ENCODE assay signal across 22 cellular contexts in genomic region chr17:50737118-50737698, GRCh38. TPM values are rescaled to one million over a fixed set of nuclear protein-coding genes. Genes with fewer than 3 reads are reported as not detected.
A peak's percentile ranks its signal among the peaks of the same experiment; 100 is the strongest.
DNase-seq lines count a peak whose midpoint lies in the region; ATAC-seq and TF ChIP-seq lines count a peak whose summit lies in the region.
"Had no signal": no experiment of that assay in that cellular context is flagged by ENCODE, and none has a peak within 500 bp of the region (broad histone marks: within the 10 kb centered on the region; RNA-seq: fewer than 3 reads in every experiment).

No MANE protein-coding gene starts in this region.

- H3K9ac ChIP-seq in GM23248: no peak overlapping the region

- H4K20me1 ChIP-seq in GM23248 (ENCODE audit: insufficient read depth): peaks cover 15% of the 10 kb centered on the region; the same call in 1 of the 2 replicates

- H3K4me1 Mint-ChIP-seq in activated T-cell treated with anti-CD3 and anti-CD28 coated beads, Interleukin-2, amount 50 U/mL, for 4 hours (ENCODE audit: low read depth): peaks cover 50% of the 10 kb centered on the region
- H3K4me1 Mint-ChIP-seq in effector memory CD8-positive, alpha-beta T cell (ENCODE audit: low read depth in 2 of 2): peaks cover 30 to 42% of the 10 kb centered on the region in 2 donors
- peaks cover 52% of the 10 kb centered on the region for H3K4me1 Mint-ChIP-seq in stimulated activated effector memory CD8-positive, alpha-beta T cell treated with anti-CD3 and anti-CD28 coated beads, Interleukin-12 subunit alpha, Interleukin-12 subunit beta, amount 100 ng/mL, for 72 hours

- no peaks in the 10 kb centered on the region for H3K9me3 Mint-ChIP-seq in activated T-cell treated with anti-CD3 and anti-CD28 coated beads, Interleukin-2, amount 50 U/mL, for 4 hours
- no peaks in the 10 kb centered on the region for H3K9me3 Mint-ChIP-seq in effector memory CD8-positive, alpha-beta T cell
- no peaks in the 10 kb centered on the region for H3K9me3 Mint-ChIP-seq in stimulated activated effector memory CD8-positive, alpha-beta T cell treated with anti-CD3 and anti-CD28 coated beads, Interleukin-12 subunit alpha, Interleukin-12 subunit beta, amount 100 ng/mL, for 72 hours
- H3K9me3 Mint-ChIP-seq: IgD-negative memory B cell had no signal

- H3K27me3 Mint-ChIP-seq in activated T-cell treated with anti-CD3 and anti-CD28 coated beads, Interleukin-2, amount 50 U/mL, for 4 hours (ENCODE audit: low read depth): no peaks in the 10 kb centered on the region
- no peaks in the 10 kb centered on the region for H3K27me3 Mint-ChIP-seq in effector memory CD8-positive, alpha-beta T cell
- H3K27me3 Mint-ChIP-seq: IgD-negative memory B cell had no signal

- no peak for DNase-seq in activated T-cell treated with anti-CD3 and anti-CD28 coated beads, Interleukin-2, amount 50 U/mL, for 4 hours
- no peak for DNase-seq in activated T-cell treated with anti-CD3 and anti-CD28 coated beads for 4 hours
- DNase-seq in RWPE2 (ENCODE audit: low spot score): no peak
- no peak for DNase-seq in effector memory CD8-positive, alpha-beta T cell
- no peak for DNase-seq in stimulated activated effector memory CD8-positive, alpha-beta T cell treated with anti-CD3 and anti-CD28 coated beads, Interleukin-12 subunit alpha, Interleukin-12 subunit beta, amount 100 ng/mL, for 72 hours (ENCODE audit: low spot score in 2 of 2)
- DNase-seq in GM23248: no peak
- no peak for DNase-seq in HCEC 1CT
- no peak for DNase-seq in effector CD4-positive, alpha-beta T cell
- DNase-seq: activated CD8-positive, alpha-beta memory T cell treated with anti-CD3 and anti-CD28 coated beads, Interleukin-2, amount 50 U/mL, for 48 hours; foreskin fibroblast; hippocampal formation; islet precursor cell; NCI-H774; ovary; PC-3; sigmoid colon had no signal

- H3K36me3 ChIP-seq in RWPE2 (ENCODE audit: low read depth) (peaks cover 67% of the 10 kb centered on the region), GM23248 (ENCODE audit: low read depth) (peaks cover 43% of the 10 kb centered on the region)
- H3K36me3 ChIP-seq: ovary had no signal

- no peak for TF ChIP-seq CTCF in RWPE2 (IDR thresholded peaks at IDR 0.05; ENCODE audit: poor library complexity, severe bottlenecking)

- peak; percentile 72 to 79 for ATAC-seq in activated T-cell treated with anti-CD3 and anti-CD28 coated beads, Interleukin-2, amount 50 U/mL, for 4 hours
- 0 out of 3 replicates have a peak, but pooled peaks have one; percentile 14 for ATAC-seq in RWPE2 (ENCODE audit: low read depth)
- no peak for ATAC-seq in effector memory CD8-positive, alpha-beta T cell (replicated peaks)
- peak; percentile 96 for ATAC-seq in stimulated activated effector memory CD8-positive, alpha-beta T cell treated with anti-CD3 and anti-CD28 coated beads, Interleukin-12 subunit alpha, Interleukin-12 subunit beta, amount 100 ng/mL, for 72 hours
- ATAC-seq: PC-3 had no signal

- H3K9me3 ChIP-seq in RWPE2 (ENCODE audit: severe bottlenecking): no peaks in the 10 kb centered on the region
- no peaks in the 10 kb centered on the region for H3K9me3 ChIP-seq in GM23248 (ENCODE audit: low read depth)
- H3K9me3 ChIP-seq: ovary, sigmoid colon, SJSA1 had no signal

- H3K79me2 ChIP-seq in GM23248 (ENCODE audit: insufficient read depth): peaks cover 100% of the 10 kb centered on the region

- H3K4me3 ChIP-seq in RWPE2 (ENCODE audit: severe bottlenecking) (no peak overlapping the region), GM23248 (no peak overlapping the region)
- H3K4me3 ChIP-seq: lung, ovary, sigmoid colon, SJSA1 had no signal

- H3K4me1 ChIP-seq in RWPE2 (ENCODE audit: insufficient read depth, poor library complexity, severe bottlenecking): no peaks in the 10 kb centered on the region
- peaks cover 7% of the 10 kb centered on the region for H3K4me1 ChIP-seq in GM23248 (ENCODE audit: insufficient read depth)
- H3K4me1 ChIP-seq: SJSA1 had no signal

- H3K27ac ChIP-seq in RWPE2 (ENCODE audit: poor library complexity, severe bottlenecking) (no peak overlapping the region), GM23248 (no peak overlapping the region)
- H3K27ac ChIP-seq: ovary, sigmoid colon, SJSA1 had no signal

- H3F3A ChIP-seq in GM23248 (ENCODE audit: insufficient read depth): peaks cover 8% of the 10 kb centered on the region; the same call in 1 of the 2 replicates

- H3K27ac Mint-ChIP-seq in effector memory CD8-positive, alpha-beta T cell: peak overlapping the region; percentile 47 to 86
- H3K27ac Mint-ChIP-seq in stimulated activated effector memory CD8-positive, alpha-beta T cell treated with anti-CD3 and anti-CD28 coated beads, Interleukin-12 subunit alpha, Interleukin-12 subunit beta, amount 100 ng/mL, for 72 hours: peak overlapping the region; percentile 69

- in situ Hi-C loops in GM23248 (cut with MboI): no loop called here

- no peak overlapping the region for H2AFZ ChIP-seq in GM23248

- H3K36me3 Mint-ChIP-seq in activated T-cell treated with anti-CD3 and anti-CD28 coated beads, Interleukin-2, amount 50 U/mL, for 4 hours (ENCODE audit: insufficient read depth): peaks cover 32% of the 10 kb centered on the region
- peaks cover 69% of the 10 kb centered on the region for H3K36me3 Mint-ChIP-seq in effector memory CD8-positive, alpha-beta T cell (ENCODE audit: insufficient read depth)
- peaks cover 100% of the 10 kb centered on the region for H3K36me3 Mint-ChIP-seq in stimulated activated effector memory CD8-positive, alpha-beta T cell treated with anti-CD3 and anti-CD28 coated beads, Interleukin-12 subunit alpha, Interleukin-12 subunit beta, amount 100 ng/mL, for 72 hours

- H3K4me2 ChIP-seq in GM23248 (ENCODE audit: unreplicated experiment): no peak overlapping the region

- H3K4me3 Mint-ChIP-seq in activated T-cell treated with anti-CD3 and anti-CD28 coated beads, Interleukin-2, amount 50 U/mL, for 4 hours: no peak overlapping the region
- peak overlapping the region in 1 of 2 donors; percentile 35 for H3K4me3 Mint-ChIP-seq in effector memory CD8-positive, alpha-beta T cell
- H3K4me3 Mint-ChIP-seq in stimulated activated effector memory CD8-positive, alpha-beta T cell treated with anti-CD3 and anti-CD28 coated beads, Interleukin-12 subunit alpha, Interleukin-12 subunit beta, amount 100 ng/mL, for 72 hours: no peak overlapping the region
- H3K4me3 Mint-ChIP-seq: IgD-negative memory B cell had no signal

- H3K27me3 ChIP-seq in RWPE2 (ENCODE audit: insufficient read depth, poor library complexity, severe bottlenecking) (no peaks in the 10 kb centered on the region), GM23248 (replicated peaks; ENCODE audit: insufficient read depth) (no peaks in the 10 kb centered on the region)
- H3K27me3 ChIP-seq: ovary, sigmoid colon, SJSA1 had no signal

- H3K9me2 ChIP-seq in GM23248 (ENCODE audit: insufficient read depth): no peaks in the 10 kb centered on the region

- WGBS in GM23248 (ENCODE audit: low coverage in 1 of 2, low lambda C conversion rate in 2 of 2, missing lambda C conversion rate in 2 of 2), 2 experiments: 74 to 87% methylated on average over 2 of the region's 2 CpGs

RNA-seq across cellular contexts. Expression of gene LUC7L3, which starts 17.8 kb away (rescaled TPM):
- 100 to 1,000 TPM in 2 of 3 donors, 10 to 100 TPM in 1; 99.8 to 108 (median 100) TPM for total RNA-seq in activated T-cell treated with anti-CD3 and anti-CD28 coated beads, Interleukin-2, amount 50 U/mL, for 4 hours
- total RNA-seq in GM23248 (2014; rRNA removed; shearing (Covaris generic)): 57.5 and 59.1 TPM in 2 replicates
- polyA plus RNA-seq in GM23248 (2016; fragmentation: Nextera tagmentation; extraction: Ambion mirVana): 100 and 138 TPM in 2 replicates

RNA-seq across cellular contexts. Expression of gene ANKRD40, which starts 29.5 kb away (rescaled TPM):
- 10 to 100 TPM; 54.4 to 61.1 (median 59.1) TPM for total RNA-seq in activated T-cell treated with anti-CD3 and anti-CD28 coated beads, Interleukin-2, amount 50 U/mL, for 4 hours
- total RNA-seq in GM23248 (2014; rRNA removed; shearing (Covaris generic)): 35.5 and 36.5 TPM in 2 replicates
- polyA plus RNA-seq in GM23248 (2016; fragmentation: Nextera tagmentation; extraction: Ambion mirVana): 20.1 and 20.2 TPM in 2 replicates

RNA-seq across cellular contexts. Expression of gene ANKRD40CL, which starts 30.1 kb away (rescaled TPM):
- total RNA-seq in activated T-cell treated with anti-CD3 and anti-CD28 coated beads, Interleukin-2, amount 50 U/mL, for 4 hours: not detected
- total RNA-seq in GM23248 (2014; rRNA removed; shearing (Covaris generic)): not detected in 2 replicates
- polyA plus RNA-seq in GM23248 (2016; fragmentation: Nextera tagmentation; extraction: Ambion mirVana): not detected in 2 replicates
- total RNA-seq: bronchial epithelial cell; lung; ovary; PC-3; sigmoid colon; SJSA1; T-helper 2 cell treated with Interferon-gamma antibody and Interleukin-4, amounts not matched to agents 100 ng/mL and 5 ng/mL, for 36 hours had no signal
- polyA plus RNA-seq: AG04450, IgD-negative memory B cell, lung, ovary had no signal
